Comparison of ENCODE assay signal across 8 cellular contexts in genomic region chr3:174125267-174125844, GRCh38.
DNase-seq lines count a peak whose midpoint lies in the region; ATAC-seq, FAIRE-seq and TF ChIP-seq lines count a peak whose summit lies in the region.

No MANE protein-coding gene starts in this region.

- no peaks in the 10 kb centered on the region for H3K27me3 Mint-ChIP-seq in T-cell

- 26 to 29% methylated on average over 2 of the region's 2 CpGs for WGBS in pancreas, 2 donors

- DNase-seq in BE2C (peak; percentile 10), HTR-8/SVneo (ENCODE audit: insufficient read length, low spot score) (peak; percentile 22), NOMO-1 treated with DMSO at 0.1 percent for 48 hours (lab: John Stamatoyannopoulos, UW; ENCODE audit: unreplicated experiment) (peak; percentile 46), fibroblast of villous mesenchyme (ENCODE audit: low read depth) (peak; percentile 19), T-cell (no peak), tibial artery (no peak), pancreas (no peak)

- H3K4me1 Mint-ChIP-seq in T-cell, result no peaks in the 10 kb centered on the region

- ATAC-seq in T-cell (replicated peaks in 1 of 4), result no peak
- ATAC-seq in pancreas, result no peak
- no peak for ATAC-seq in HG03457 (IDR thresholded peaks at IDR 0.05; ENCODE audit: unreplicated experiment)

- no peak overlapping the region for H3K4me3 Mint-ChIP-seq in T-cell

- H3K36me3 ChIP-seq in BE2C, result no peaks in the 10 kb centered on the region
- H3K36me3 ChIP-seq in tibial artery, result no peaks in the 10 kb centered on the region
- no peaks in the 10 kb centered on the region for H3K36me3 ChIP-seq in pancreas

- TF ChIP-seq CTCF in BE2C (IDR thresholded peaks at IDR 0.05; ENCODE audit: low read depth, low read length) (peak; percentile 77), fibroblast of villous mesenchyme (IDR thresholded peaks at IDR 0.05; ENCODE audit: insufficient read depth, low read depth, low read length) (peak; percentile 50), tibial artery (IDR thresholded peaks at IDR 0.05) (peak in 1 of 2 experiments; percentile 27), pancreas (IDR thresholded peaks at IDR 0.05) (no peak)

- H3K27ac Mint-ChIP-seq in T-cell, result no peak overlapping the region

- H3K4me3 ChIP-seq in BE2C (ENCODE audit: low read depth, low read length) (no peak overlapping the region), fibroblast of villous mesenchyme (ENCODE audit: low read depth, low read length) (no peak overlapping the region), tibial artery (no peak overlapping the region), pancreas (no peak overlapping the region)

- H3K9me3 ChIP-seq in BE2C (no peaks in the 10 kb centered on the region), tibial artery (no peaks in the 10 kb centered on the region), pancreas (no peaks in the 10 kb centered on the region)

- no peak overlapping the region for H3K27ac ChIP-seq in tibial artery
- H3K27ac ChIP-seq in pancreas, result no peak overlapping the region

- intact Hi-C loops in tibial artery (cut with DNase I; ENCODE audit: low total_unique reads) (no loop called here), pancreas (cut with DNase I) (no loop called here)

- FAIRE-seq in HTR-8/SVneo (lab: Jason Lieb, UNC) (peak; percentile 13), pancreas (lab: Jason Lieb, UNC) (no peak)

- H3K4me1 ChIP-seq in BE2C (no peaks in the 10 kb centered on the region), tibial artery (peaks cover 0 to 11% (median 0%) of the 10 kb centered on the region in 4 donors), pancreas (no peaks in the 10 kb centered on the region)

- H3K27me3 ChIP-seq in BE2C, result no peaks in the 10 kb centered on the region
- no peaks in the 10 kb centered on the region for H3K27me3 ChIP-seq in tibial artery
- no peaks in the 10 kb centered on the region for H3K27me3 ChIP-seq in pancreas

- no peaks in the 10 kb centered on the region for H3K36me3 Mint-ChIP-seq in T-cell

- CTCF ChIA-PET in T-cell (lab: Charles Lee), result interaction anchor here in 1 of 2 donors (0.7 kb wide), 1 partner anchor 1477 kb away, joined by 3 read pairs; no protein-coding TSS in a partner anchor

- peaks cover 0 to 2% (median 0%) of the 10 kb centered on the region in 3 donors for H3K9me3 Mint-ChIP-seq in T-cell

- POLR2A ChIA-PET in T-cell (lab: Charles Lee), result no interaction called here

Comparison
In these comparisons a context has a peak if more than half of its experiments do, and no peak if none do; other contexts are left out.
1. DNase-seq: peak in BE2C (single experiment), HTR-8/SVneo (single experiment), NOMO-1 treated with DMSO at 0.1 percent for 48 hours (single experiment) and fibroblast of villous mesenchyme (single experiment); none in T-cell (0 of 34), tibial artery (0 of 2) and pancreas (0 of 6).
2. CTCF ChIP-seq: peak in BE2C (single experiment) and fibroblast of villous mesenchyme (single experiment); none in pancreas (0 of 4).